13 cellular contexts compared by ENCODE assay signal in the genomic region with DNA sequence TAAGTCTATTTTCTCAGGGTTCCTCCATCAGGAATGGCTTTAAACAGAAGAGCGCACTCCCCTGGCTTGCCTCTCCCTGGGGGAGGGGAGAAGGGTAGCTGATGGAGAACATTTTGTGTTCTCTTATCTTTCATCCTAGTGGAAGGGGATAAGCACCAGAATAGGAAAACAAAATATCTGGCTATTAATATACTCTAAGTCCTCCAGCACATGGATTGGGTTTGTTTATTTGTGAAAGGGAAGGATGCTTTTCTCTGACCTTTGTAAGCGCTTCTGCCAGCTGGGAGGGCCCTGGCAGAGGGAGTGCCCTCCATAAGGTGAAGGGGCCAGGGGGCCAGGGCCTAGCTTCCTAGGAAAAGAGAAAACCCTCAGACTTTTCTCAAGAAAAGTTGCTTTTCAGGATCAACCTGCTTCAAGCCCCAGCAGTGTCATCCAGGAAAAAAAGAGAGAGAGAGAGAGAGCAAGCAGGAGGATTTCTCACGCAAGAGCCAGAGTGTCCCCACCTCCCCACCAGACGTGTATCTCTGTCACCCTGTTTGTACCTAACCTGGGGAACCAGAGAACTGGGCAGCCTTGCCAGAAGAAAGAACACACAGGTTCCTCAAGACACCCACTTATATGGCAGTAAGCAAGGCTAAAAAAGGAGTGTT. TPM values are rescaled to one million over a fixed set of nuclear protein-coding genes. Genes with fewer than 3 reads are reported as not detected.
DNase-seq lines count a peak whose midpoint lies in the region; ATAC-seq and TF ChIP-seq lines count a peak whose summit lies in the region.
"Had no signal": no experiment of that assay in that cellular context is flagged by ENCODE, and none has a peak within 500 bp of the region (broad histone marks: within the 10 kb centered on the region; RNA-seq: fewer than 3 reads in every experiment).

No MANE protein-coding gene starts in this region.

- H3K9me3 ChIP-seq in colonic mucosa (no peaks in the 10 kb centered on the region), left lung (no peaks in the 10 kb centered on the region), skeletal muscle tissue (ENCODE audit: control insufficient read depth in 3 of 3, low read length in 3 of 3) (no peaks in the 10 kb centered on the region)
- H3K9me3 ChIP-seq: adrenal gland had no signal

- H3K9ac ChIP-seq in colonic mucosa (ENCODE audit: low read depth in 2 of 2, low read length in 2 of 2) (peak overlapping the region in 1 of 2 donors; percentile 88), skeletal muscle tissue (ENCODE audit: low read depth in 1 of 3, low read length in 3 of 3) (peak overlapping the region in 2 of 3 donors; percentile 1 to 80)

- H3K4me1 ChIP-seq in colonic mucosa, result peaks cover 34% of the 10 kb centered on the region
- H3K4me1 ChIP-seq in left lung, result peaks cover 6 to 19% of the 10 kb centered on the region in 2 donors
- peaks cover 41 to 58% (median 55%) of the 10 kb centered on the region in 3 donors for H3K4me1 ChIP-seq in skeletal muscle tissue (ENCODE audit: control insufficient read depth in 3 of 3, insufficient read depth in 3 of 3, low read length in 3 of 3)

- peak overlapping the region; percentile 62 for H3K4me3 Mint-ChIP-seq in Calu3 (ENCODE audit: low read depth, unreplicated experiment)
- H3K4me3 Mint-ChIP-seq: stimulated activated naive CD8-positive, alpha-beta T cell treated with anti-CD3 and anti-CD28 coated beads, Interleukin-15, Interleukin-2, amounts not matched to agents 100 ng/mL and 50 ng/mL, for 24 hours had no signal

- ATAC-seq in left lung, result no peak
- no peak for ATAC-seq in GM19452 (IDR thresholded peaks at IDR 0.05; ENCODE audit: unreplicated experiment)
- ATAC-seq in HG02571 (IDR thresholded peaks at IDR 0.05; ENCODE audit: unreplicated experiment), result no peak

- H3K27me3 Mint-ChIP-seq in Calu3 (ENCODE audit: unreplicated experiment), result no peaks in the 10 kb centered on the region
- H3K27me3 Mint-ChIP-seq: stimulated activated naive CD8-positive, alpha-beta T cell treated with anti-CD3 and anti-CD28 coated beads, Interleukin-15, Interleukin-2, amounts not matched to agents 100 ng/mL and 50 ng/mL, for 24 hours had no signal

- no peak overlapping the region for H3K4me3 ChIP-seq in colonic mucosa
- H3K4me3 ChIP-seq in left lung, result no peak overlapping the region
- H3K4me3 ChIP-seq in skeletal muscle tissue (ENCODE audit: low read length in 3 of 3), result peak overlapping the region in 2 of 3 donors; percentile 45 to 54
- H3K4me3 ChIP-seq: adrenal gland had no signal

- DNase-seq in Calu3 (no peak), colonic mucosa (no peak), left lung (no peak), Ammon's horn (ENCODE audit: low spot score) (no peak), NCI-H1105 (lab: John Stamatoyannopoulos, UW) (no peak)
- DNase-seq: NCI-H446 treated with DMSO at 0.1 percent for 48 hours; occipital lobe; stimulated activated CD4-positive, alpha-beta T cell treated with anti-CD3 and anti-CD28 coated beads, Interleukin-2, amount 100 ng/mL, for 48 hours had no signal

- H3K27me3 ChIP-seq in colonic mucosa (no peaks in the 10 kb centered on the region), left lung (no peaks in the 10 kb centered on the region), skeletal muscle tissue (ENCODE audit: control insufficient read depth in 3 of 3, insufficient read depth in 3 of 3, low read length in 3 of 3) (no peaks in the 10 kb centered on the region)
- H3K27me3 ChIP-seq: adrenal gland had no signal

- CTCF ChIA-PET in Calu3 (lab: Charles Lee), result interaction anchor here (1.1 to 1.7 kb wide), 5 partner anchors 14 to 37 kb away, joined by 4 to 9 read pairs (median 6); a partner anchor contains a TSS

- H3K27ac Mint-ChIP-seq in Calu3 (ENCODE audit: unreplicated experiment), result peak overlapping the region; percentile 95
- H3K27ac Mint-ChIP-seq: stimulated activated naive CD8-positive, alpha-beta T cell treated with anti-CD3 and anti-CD28 coated beads, Interleukin-15, Interleukin-2, amounts not matched to agents 100 ng/mL and 50 ng/mL, for 24 hours had no signal

- H3K36me3 ChIP-seq in colonic mucosa, result no peaks in the 10 kb centered on the region
- H3K36me3 ChIP-seq in left lung, result no peaks in the 10 kb centered on the region
- H3K36me3 ChIP-seq in skeletal muscle tissue (ENCODE audit: control insufficient read depth in 3 of 3, insufficient read depth in 3 of 3, low read length in 3 of 3), result no peaks in the 10 kb centered on the region
- H3K36me3 ChIP-seq: adrenal gland had no signal

- peaks cover 55% of the 10 kb centered on the region for H3K4me1 Mint-ChIP-seq in Calu3 (ENCODE audit: low read depth, unreplicated experiment)

- intact Hi-C loops in Calu3 (cut with micrococcal nuclease; ENCODE audit: unreplicated experiment), result loop anchor here (1.0 to 2.0 kb wide), 3 partner anchors 62 to 98 kb away; no protein-coding TSS in a partner anchor
- intact Hi-C loops in colonic mucosa (cut with DNase I), result loop anchor here (10.0 kb wide), 1 partner anchor 142 kb away; no protein-coding TSS in a partner anchor
- intact Hi-C loops in left lung (cut with DNase I), result no loop called here

- H3K27ac ChIP-seq in colonic mucosa (peak overlapping the region; percentile 91), left lung (peak overlapping the region; percentile 55 to 67), skeletal muscle tissue (ENCODE audit: low read depth, low read length) (peak overlapping the region; percentile 73)

- H3K9me3 Mint-ChIP-seq in Calu3 (ENCODE audit: low read depth, unreplicated experiment), result no peaks in the 10 kb centered on the region
- H3K9me3 Mint-ChIP-seq: stimulated activated naive CD8-positive, alpha-beta T cell treated with anti-CD3 and anti-CD28 coated beads, Interleukin-15, Interleukin-2, amounts not matched to agents 100 ng/mL and 50 ng/mL, for 24 hours had no signal

- TF ChIP-seq CTCF in Calu3 (IDR thresholded peaks at IDR 0.05; ENCODE audit: unreplicated experiment), result no peak
- TF ChIP-seq CTCF in colonic mucosa (IDR thresholded peaks at IDR 0.05), result no peak
- TF ChIP-seq CTCF in left lung (IDR thresholded peaks at IDR 0.05), result no peak

- BruUV-seq in Calu3 (replicated peaks; lab: Mats Ljungman, UMichigan), result no TSS peak

- H3K36me3 Mint-ChIP-seq in Calu3 (ENCODE audit: insufficient read depth, unreplicated experiment), result peaks cover 18% of the 10 kb centered on the region

RNA-seq across cellular contexts. Expression of a gene that starts 34.2 kb away (rescaled TPM):
- total RNA-seq in Calu3 (2022) (388 and 437 TPM in 2 replicates), colonic mucosa (100 to 1,000 TPM; 248 to 311 TPM), left lung (100 to 1,000 TPM; 204 to 258 TPM), skeletal muscle tissue (515 TPM)

Comparison
In these comparisons a context has a peak if more than half of its experiments do, and no peak if none do; other contexts are left out.
1. H3K4me3 ChIP-seq: peak in skeletal muscle tissue (2 of 3); none in colonic mucosa (single experiment) and left lung (0 of 2).
2. intact Hi-C loops: an anchor here in Calu3 (1.0 to 2.0 kb wide) and colonic mucosa (10.0 kb wide); none called in left lung.
3. Peak in every context shown above with its lines, with median percentiles within 50 percentile points of each other: H3K27ac ChIP-seq.